ENCODE assay signal across 9 cellular contexts in the genomic region with DNA sequence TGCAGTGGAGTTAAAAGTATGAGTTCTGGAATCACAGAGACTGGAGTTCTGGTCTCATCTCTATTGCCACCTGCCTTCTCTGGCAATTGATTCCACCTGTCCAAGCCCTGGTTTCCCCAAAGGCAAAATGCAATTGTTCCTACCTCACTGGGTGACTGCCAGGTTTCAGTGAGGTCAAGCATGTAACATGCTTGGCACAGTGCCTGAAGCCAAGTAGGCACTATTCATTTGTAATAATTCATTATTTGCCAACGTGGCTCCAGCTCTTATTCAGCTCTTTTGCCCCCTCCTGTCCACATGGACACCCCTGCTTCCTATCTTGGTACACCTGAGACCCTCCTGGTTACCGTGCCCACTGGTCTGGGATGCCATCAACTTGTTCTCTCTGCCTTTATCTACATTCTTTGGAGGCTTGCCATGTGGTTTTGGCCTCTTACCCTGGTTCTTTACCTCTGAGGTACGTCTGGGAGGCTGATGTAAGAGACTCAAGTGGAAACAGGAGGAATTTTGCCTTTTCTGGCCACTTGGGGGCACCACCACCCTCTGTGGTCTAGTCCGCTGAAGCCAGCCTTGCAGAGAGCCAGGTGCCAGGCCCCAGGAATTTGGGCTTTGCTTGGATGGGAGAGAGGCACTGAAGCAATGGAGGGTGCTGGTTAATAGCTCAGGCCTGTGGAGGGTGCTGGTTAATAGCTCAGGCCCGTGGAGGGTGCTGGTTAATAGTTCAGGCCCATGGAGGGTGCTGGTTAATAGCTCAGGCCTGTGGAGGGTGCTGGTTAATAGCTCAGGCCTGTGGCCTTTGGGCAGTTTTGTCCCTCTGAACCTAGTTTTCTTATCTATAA. TPM values are rescaled to one million over a fixed set of nuclear protein-coding genes. Genes with fewer than 3 reads are reported as not detected.
DNase-seq lines count a peak whose midpoint lies in the region; ATAC-seq and TF ChIP-seq lines count a peak whose summit lies in the region.
"Had no signal": no experiment of that assay in that cellular context is flagged by ENCODE, and none has a peak within 500 bp of the region (broad histone marks: within the 10 kb centered on the region; RNA-seq: fewer than 3 reads in every experiment).

No MANE protein-coding gene starts in this region.

- H4K20me1 ChIP-seq in neural progenitor cell (ENCODE audit: low read depth) = no peaks in the 10 kb centered on the region

- peaks cover 3% of the 10 kb centered on the region for H3K4me1 Mint-ChIP-seq in activated T-helper 2 cell treated with anti-CD3 and anti-CD28 coated beads, Interferon-gamma antibody, Interleukin-2, Interleukin-4, amounts not matched to agents 10 μg/mL and 5 μg/mL and 100 μg/mL, durations not matched to agents 14 hours and 24 hours and 36 hours (ENCODE audit: low read depth)
- H3K4me1 Mint-ChIP-seq in neural progenitor cell = peaks cover 12% of the 10 kb centered on the region

- DNase-seq in DMS153 treated with DMSO at 0.1 percent for 48 hours (lab: John Stamatoyannopoulos, UW; ENCODE audit: unreplicated experiment) = peak; percentile 94
- DNase-seq in LHCN-M2 (ENCODE audit: low read depth) = peak; percentile 56
- peak; percentile 69 for DNase-seq in Panc1 (ENCODE audit: low read depth, low spot score)
- DNase-seq in activated T-helper 2 cell treated with anti-CD3 and anti-CD28 coated beads, Interferon-gamma antibody, Interleukin-2, Interleukin-4, amounts not matched to agents 10 μg/mL and 5 μg/mL and 100 μg/mL, durations not matched to agents 14 hours and 24 hours and 36 hours (ENCODE audit: low spot score) = peak; percentile 32
- DNase-seq in fibroblast of villous mesenchyme (ENCODE audit: low read depth) = peak; percentile 62
- peak; percentile 88 for DNase-seq in neural progenitor cell (ENCODE audit: low spot score)
- DNase-seq in tibial artery = peak; percentile 86 to 90

- H2AFZ ChIP-seq in neural progenitor cell (replicated peaks) = no peak overlapping the region

- H3K9me3 ChIP-seq in Panc1 (ENCODE audit: control insufficient read depth, insufficient read depth, low read depth, low read length) (no peaks in the 10 kb centered on the region), neural progenitor cell (ENCODE audit: low read depth) (no peaks in the 10 kb centered on the region), tibial artery (no peaks in the 10 kb centered on the region)

- H3K4me3 ChIP-seq in Panc1 (ENCODE audit: low read depth in 2 of 2, low read length in 2 of 2) (peak overlapping the region; percentile 52 to 88), fibroblast of villous mesenchyme (ENCODE audit: low read depth, low read length) (no peak overlapping the region), neural progenitor cell (no peak overlapping the region), tibial artery (peak overlapping the region; percentile 66 to 89)

- TF ChIP-seq CTCF in Panc1 (IDR thresholded peaks at IDR 0.05) (peak; percentile 88), fibroblast of villous mesenchyme (IDR thresholded peaks at IDR 0.05; ENCODE audit: insufficient read depth, low read depth, low read length) (peak; percentile 83), neural progenitor cell (IDR thresholded peaks at IDR 0.05) (peak; percentile 84), tibial artery (IDR thresholded peaks at IDR 0.05) (peak; percentile 70 to 74)

- peaks cover 22% of the 10 kb centered on the region for H3K4me1 ChIP-seq in Panc1 (ENCODE audit: control insufficient read depth, insufficient read depth, low read length)
- H3K4me1 ChIP-seq in neural progenitor cell = peaks cover 5% of the 10 kb centered on the region
- H3K4me1 ChIP-seq in tibial artery = peaks cover 0 to 56% (median 36%) of the 10 kb centered on the region in 4 donors

- intact Hi-C loops in Panc1 (cut with micrococcal nuclease; ENCODE audit: unreplicated experiment) (loop anchor here (1.0 kb wide), 1 partner anchor 120 kb away; no protein-coding TSS in a partner anchor), tibial artery (cut with DNase I; ENCODE audit: low total_unique reads) (loop anchor here (5.0 to 10.0 kb wide), 2 partner anchors 120 to 363 kb away; no protein-coding TSS in a partner anchor)
- intact Hi-C loops in activated T-helper 2 cell treated with anti-CD3 and anti-CD28 coated beads, Interferon-gamma antibody, Interleukin-2, Interleukin-4, amounts not matched to agents 10 μg/mL and 5 μg/mL and 100 μg/mL, durations not matched to agents 14 hours and 24 hours and 36 hours (cut with micrococcal nuclease) = loop anchor here (1.0 kb wide), 1 partner anchor 120 kb away; no protein-coding TSS in a partner anchor

- no peak overlapping the region for H3K27ac Mint-ChIP-seq in activated T-helper 2 cell treated with anti-CD3 and anti-CD28 coated beads, Interferon-gamma antibody, Interleukin-2, Interleukin-4, amounts not matched to agents 10 μg/mL and 5 μg/mL and 100 μg/mL, durations not matched to agents 14 hours and 24 hours and 36 hours
- H3K27ac Mint-ChIP-seq in neural progenitor cell = no peak overlapping the region

- H3K36me3 ChIP-seq in Panc1 (ENCODE audit: control insufficient read depth, insufficient read depth, low read length) (no peaks in the 10 kb centered on the region), neural progenitor cell (no peaks in the 10 kb centered on the region), tibial artery (no peaks in the 10 kb centered on the region)

- peak overlapping the region; percentile 47 for H3K4me3 Mint-ChIP-seq in activated T-helper 2 cell treated with anti-CD3 and anti-CD28 coated beads, Interferon-gamma antibody, Interleukin-2, Interleukin-4, amounts not matched to agents 10 μg/mL and 5 μg/mL and 100 μg/mL, durations not matched to agents 14 hours and 24 hours and 36 hours (ENCODE audit: low read depth)
- peak overlapping the region; percentile 20 for H3K4me3 Mint-ChIP-seq in neural progenitor cell

- POLR2A ChIA-PET in Panc1 (lab: Charles Lee) = no interaction called here

- peaks cover 31% of the 10 kb centered on the region for H3F3A ChIP-seq in neural progenitor cell (ENCODE audit: low read depth)

- H3K27ac ChIP-seq in Panc1 (ENCODE audit: low read length) = peak overlapping the region; percentile 86; the same call in 1 of the 2 replicates
- H3K27ac ChIP-seq in neural progenitor cell = no peak overlapping the region
- H3K27ac ChIP-seq in tibial artery = peak overlapping the region; percentile 75 to 86

- no peaks in the 10 kb centered on the region for H3K79me2 ChIP-seq in neural progenitor cell (ENCODE audit: low read depth)

- H3K9ac ChIP-seq in neural progenitor cell = no peak overlapping the region

- ATAC-seq in Panc1 = peak; percentile 82
- ATAC-seq in HG02852 (IDR thresholded peaks at IDR 0.05; ENCODE audit: unreplicated experiment) = no peak

- no peaks in the 10 kb centered on the region for H3K9me3 Mint-ChIP-seq in activated T-helper 2 cell treated with anti-CD3 and anti-CD28 coated beads, Interferon-gamma antibody, Interleukin-2, Interleukin-4, amounts not matched to agents 10 μg/mL and 5 μg/mL and 100 μg/mL, durations not matched to agents 14 hours and 24 hours and 36 hours
- H3K9me3 Mint-ChIP-seq in neural progenitor cell = no peaks in the 10 kb centered on the region

- H3K27me3 ChIP-seq in Panc1 (ENCODE audit: control insufficient read depth, insufficient read depth, low read length) (no peaks in the 10 kb centered on the region), neural progenitor cell (peaks cover 74% of the 10 kb centered on the region), tibial artery (peaks cover 0 to 28% of the 10 kb centered on the region in 2 donors)

- no peaks in the 10 kb centered on the region for H3K36me3 Mint-ChIP-seq in activated T-helper 2 cell treated with anti-CD3 and anti-CD28 coated beads, Interferon-gamma antibody, Interleukin-2, Interleukin-4, amounts not matched to agents 10 μg/mL and 5 μg/mL and 100 μg/mL, durations not matched to agents 14 hours and 24 hours and 36 hours (ENCODE audit: low read depth)
- no peaks in the 10 kb centered on the region for H3K36me3 Mint-ChIP-seq in neural progenitor cell

- no peak overlapping the region for H3K4me2 ChIP-seq in neural progenitor cell

- CTCF ChIA-PET in Panc1 (lab: Charles Lee) = interaction anchor here (0.5 to 1.4 kb wide), 7 partner anchors 30 to 120 kb away, joined by 3 to 6 read pairs (median 3); no protein-coding TSS in a partner anchor

- in situ Hi-C loops in Panc1 (cut with HindIII; ENCODE audit: low pct_unique_long_range_greater_than_20kb, low sequenced_read_pairs) = no loop called here

- no TSS peak for BruUV-seq in Panc1 (replicated peaks; lab: Mats Ljungman, UMichigan)

- H3K27me3 Mint-ChIP-seq in activated T-helper 2 cell treated with anti-CD3 and anti-CD28 coated beads, Interferon-gamma antibody, Interleukin-2, Interleukin-4, amounts not matched to agents 10 μg/mL and 5 μg/mL and 100 μg/mL, durations not matched to agents 14 hours and 24 hours and 36 hours (ENCODE audit: low read depth) = peaks cover 30% of the 10 kb centered on the region
- H3K27me3 Mint-ChIP-seq in neural progenitor cell (ENCODE audit: insufficient read depth, low read depth) = peaks cover 24% of the 10 kb centered on the region

RNA-seq across cellular contexts. Expression of a gene that starts 1.7 kb away (rescaled TPM):
- total RNA-seq in LHCN-M2 (2014; rRNA removed) (not detected in 2 replicates), Panc1 (2021; ENCODE audit: unreplicated experiment) (7.4 TPM), fibroblast of villous mesenchyme (0.32 and 1.7 TPM in 2 replicates), neural progenitor cell (ENCODE audit: low replicate concordance) (0.21 TPM in 1 of 2 replicates, not detected in the other)
- not detected for polyA plus RNA-seq in LHCN-M2 (2012)
- 13.2 TPM for polyA plus RNA-seq in Panc1 (2012; ENCODE audit: insufficient read length)
- 0.16 and 0.34 TPM in 2 replicates for total RNA-seq in activated T-helper 2 cell treated with anti-CD3 and anti-CD28 coated beads, Interferon-gamma antibody, Interleukin-2, Interleukin-4, amounts not matched to agents 10 μg/mL and 5 μg/mL and 100 μg/mL, durations not matched to agents 14 hours and 24 hours and 36 hours

RNA-seq across cellular contexts. Expression of a gene that starts 32.2 kb away (rescaled TPM):
- not detected in 2 replicates for total RNA-seq in LHCN-M2 (2014; rRNA removed)
- 0.05 TPM for polyA plus RNA-seq in LHCN-M2 (2012)
- 15.2 TPM for total RNA-seq in Panc1 (2021; ENCODE audit: unreplicated experiment)
- polyA plus RNA-seq in Panc1 (2012; ENCODE audit: insufficient read length) = 32.0 TPM
- not detected in 2 replicates for total RNA-seq in activated T-helper 2 cell treated with anti-CD3 and anti-CD28 coated beads, Interferon-gamma antibody, Interleukin-2, Interleukin-4, amounts not matched to agents 10 μg/mL and 5 μg/mL and 100 μg/mL, durations not matched to agents 14 hours and 24 hours and 36 hours
- 0.32 and 1.7 TPM in 2 replicates for total RNA-seq in fibroblast of villous mesenchyme
- total RNA-seq in neural progenitor cell (ENCODE audit: low replicate concordance) = not detected in 2 replicates
- total RNA-seq: T-helper 1 cell treated with Interleukin-12 subunit alpha and Interleukin-12 subunit beta and Interleukin-4 antibody, amounts not matched to agents 30 ng/mL and 1 ng/mL, for 36 hours had no signal

Comparison
In these comparisons a context has a peak if more than half of its experiments do, and no peak if none do; other contexts are left out.
1. DNase-seq: peak in every context shown above with its lines; median percentile 94 in DMS153 treated with DMSO at 0.1 percent for 48 hours; 88 in neural progenitor cell; 88 in tibial artery; 69 in Panc1; 62 in fibroblast of villous mesenchyme; 56 in LHCN-M2; 32 in activated T-helper 2 cell treated with anti-CD3 and anti-CD28 coated beads, Interferon-gamma antibody, Interleukin-2, Interleukin-4, amounts not matched to agents 10 μg/mL and 5 μg/mL and 100 μg/mL, durations not matched to agents 14 hours and 24 hours and 36 hours.
2. H3K4me3 ChIP-seq: peak in Panc1 (2 of 2) and tibial artery (2 of 2); none in fibroblast of villous mesenchyme (single experiment) and neural progenitor cell (single experiment).
3. Peak in every context shown above with its lines, with median percentiles within 50 percentile points of each other: CTCF ChIP-seq.